ENCODE assay signal across 1 cellular context in genomic region chr11:124930799-124931198, GRCh38.
TF ChIP-seq lines count a peak whose summit lies in the region.

No MANE protein-coding gene starts in this region.

TF ChIP-seq in SK-N-SH, 30 proteins besides CTCF, POLR2A, EP300 and RAD21 (continued from another document):
- TF ChIP-seq, protein P1, sequence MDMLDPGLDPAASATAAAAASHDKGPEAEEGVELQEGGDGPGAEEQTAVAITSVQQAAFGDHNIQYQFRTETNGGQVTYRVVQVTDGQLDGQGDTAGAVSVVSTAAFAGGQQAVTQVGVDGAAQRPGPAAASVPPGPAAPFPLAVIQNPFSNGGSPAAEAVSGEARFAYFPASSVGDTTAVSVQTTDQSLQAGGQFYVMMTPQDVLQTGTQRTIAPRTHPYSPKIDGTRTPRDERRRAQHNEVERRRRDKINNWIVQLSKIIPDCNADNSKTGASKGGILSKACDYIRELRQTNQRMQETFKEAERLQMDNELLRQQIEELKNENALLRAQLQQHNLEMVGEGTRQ (IDR thresholded peaks at IDR 0.05; ENCODE audit: borderline replicate concordance, low read depth, low read length) = no peak
- no peak for TF ChIP-seq MEF2A (IDR thresholded peaks at IDR 0.05; ENCODE audit: borderline replicate concordance, low read depth)
- no peak for TF ChIP-seq ELF1 (IDR thresholded peaks at IDR 0.05)
- TF ChIP-seq JUND (IDR thresholded peaks at IDR 0.05) = no peak
- no peak for TF ChIP-seq POLR2AphosphoS5 (IDR thresholded peaks at IDR 0.05; ENCODE audit: low read depth, low read length)
- TF ChIP-seq MXI1 (IDR thresholded peaks at IDR 0.05; ENCODE audit: low read depth, low read length) = no peak
- TF ChIP-seq, protein P2, sequence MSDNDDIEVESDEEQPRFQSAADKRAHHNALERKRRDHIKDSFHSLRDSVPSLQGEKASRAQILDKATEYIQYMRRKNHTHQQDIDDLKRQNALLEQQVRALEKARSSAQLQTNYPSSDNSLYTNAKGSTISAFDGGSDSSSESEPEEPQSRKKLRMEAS (IDR thresholded peaks at IDR 0.05; ENCODE audit: low read depth) = no peak
- TF ChIP-seq RFX5 (IDR thresholded peaks at IDR 0.05; ENCODE audit: low read length) = no peak
- no peak for TF ChIP-seq RCOR1 (IDR thresholded peaks at IDR 0.05; ENCODE audit: low read length)
- TF ChIP-seq, protein P3, sequence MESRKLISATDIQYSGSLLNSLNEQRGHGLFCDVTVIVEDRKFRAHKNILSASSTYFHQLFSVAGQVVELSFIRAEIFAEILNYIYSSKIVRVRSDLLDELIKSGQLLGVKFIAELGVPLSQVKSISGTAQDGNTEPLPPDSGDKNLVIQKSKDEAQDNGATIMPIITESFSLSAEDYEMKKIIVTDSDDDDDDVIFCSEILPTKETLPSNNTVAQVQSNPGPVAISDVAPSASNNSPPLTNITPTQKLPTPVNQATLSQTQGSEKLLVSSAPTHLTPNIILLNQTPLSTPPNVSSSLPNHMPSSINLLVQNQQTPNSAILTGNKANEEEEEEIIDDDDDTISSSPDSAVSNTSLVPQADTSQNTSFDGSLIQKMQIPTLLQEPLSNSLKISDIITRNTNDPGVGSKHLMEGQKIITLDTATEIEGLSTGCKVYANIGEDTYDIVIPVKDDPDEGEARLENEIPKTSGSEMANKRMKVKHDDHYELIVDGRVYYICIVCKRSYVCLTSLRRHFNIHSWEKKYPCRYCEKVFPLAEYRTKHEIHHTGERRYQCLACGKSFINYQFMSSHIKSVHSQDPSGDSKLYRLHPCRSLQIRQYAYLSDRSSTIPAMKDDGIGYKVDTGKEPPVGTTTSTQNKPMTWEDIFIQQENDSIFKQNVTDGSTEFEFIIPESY (IDR thresholded peaks at IDR 0.05; ENCODE audit: borderline replicate concordance, low read depth) = no peak
- TF ChIP-seq RXRA (IDR thresholded peaks at IDR 0.05; ENCODE audit: borderline replicate concordance, low read depth) = no peak
